8 cellular contexts compared by ENCODE assay signal in the genomic region with DNA sequence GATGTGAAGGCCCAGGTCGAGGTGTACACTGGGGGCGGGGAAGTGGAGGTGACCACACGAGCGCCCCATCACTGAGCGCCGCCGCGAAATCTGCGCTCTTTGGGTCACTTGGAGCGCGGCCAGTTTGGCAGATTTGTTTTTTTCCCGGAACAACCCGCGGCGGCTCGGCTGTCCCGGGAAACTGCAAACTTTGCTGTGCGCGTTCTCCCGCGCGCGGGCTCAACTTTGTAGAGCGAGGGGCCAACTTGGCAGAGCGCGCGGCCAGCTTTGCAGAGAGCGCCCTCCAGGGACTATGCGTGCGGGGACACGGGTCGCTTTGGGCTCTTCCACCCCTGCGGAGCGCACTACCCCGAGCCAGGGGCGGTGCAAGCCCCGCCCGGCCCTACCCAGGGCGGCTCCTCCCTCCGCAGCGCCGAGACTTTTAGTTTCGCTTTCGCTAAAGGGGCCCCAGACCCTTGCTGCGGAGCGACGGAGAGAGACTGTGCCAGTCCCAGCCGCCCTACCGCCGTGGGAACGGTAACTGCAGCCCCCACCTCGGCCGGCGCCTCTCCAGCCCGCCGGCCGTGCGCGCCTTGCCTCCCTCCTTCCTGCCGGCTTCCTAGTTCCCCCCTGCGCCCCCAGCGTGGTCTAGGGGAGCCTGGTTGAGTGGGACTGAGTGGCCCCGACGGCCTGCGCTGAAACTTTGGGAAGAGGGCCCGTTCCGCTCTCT. TPM values are rescaled to one million over a fixed set of nuclear protein-coding genes. Genes with fewer than 3 reads are reported as not detected.
DNase-seq lines count a peak whose midpoint lies in the region; ATAC-seq and TF ChIP-seq lines count a peak whose summit lies in the region.

A gene (plus strand): TSS at position 450 of the 709 bp plus-strand sequence. CDS start 17,582 bp downstream, outside the sequence.

- H3K14ac ChIP-seq in trophoblast cell (ENCODE audit: low read length), result peak within 1 kb of the TSS; percentile 62

- H2AFZ ChIP-seq in GM23338 (peak within 1 kb of the TSS; percentile 100), trophoblast cell (ENCODE audit: insufficient read depth, low read length, poor library complexity) (peak within 1 kb of the TSS; percentile 93)

- ATAC-seq in GM23338, result peak; percentile 94
- peak; percentile 96 for ATAC-seq in Right ventricle myocardium superior (ENCODE audit: poor library complexity)

- peak within 1 kb of the TSS; percentile 32 for H4K12ac ChIP-seq in trophoblast cell (ENCODE audit: low read depth, low read length)

- peak within 1 kb of the TSS; percentile 11 for H3K4ac ChIP-seq in trophoblast cell (ENCODE audit: low read depth, low read length)

- H3K4me1 ChIP-seq in GM23338 (ENCODE audit: insufficient read depth), result peaks cover 8% of the 10 kb centered on the region; the same call in 1 of the 2 replicates
- H3K4me1 ChIP-seq in trophoblast cell (ENCODE audit: control insufficient read depth in 1 of 2, insufficient read depth in 2 of 2, low read length in 2 of 2), result peaks cover 3 to 7% of the 10 kb centered on the region in 2 experiments
- H3K4me1 ChIP-seq in tibial nerve, result peaks cover 0 to 24% (median 16%) of the 10 kb centered on the region in 4 donors

- no peak within 1 kb of the TSS for H2AK5ac ChIP-seq in trophoblast cell (ENCODE audit: low read length)

- no peak within 1 kb of the TSS for H2BK5ac ChIP-seq in trophoblast cell (ENCODE audit: low read depth, low read length, poor library complexity)

- intact Hi-C loops in Right ventricle myocardium superior (cut with DNase I), result no loop called here

- H3K4me2 ChIP-seq in GM23338 (peak within 1 kb of the TSS; percentile 98), trophoblast cell (ENCODE audit: low read length) (peak within 1 kb of the TSS; percentile 100)

- H3K9ac ChIP-seq in trophoblast cell (ENCODE audit: low read length), result peak within 1 kb of the TSS; percentile 83

- H2BK120ac ChIP-seq in trophoblast cell (ENCODE audit: insufficient read depth, low read length, poor library complexity), result no peak within 1 kb of the TSS

- H4K91ac ChIP-seq in trophoblast cell (ENCODE audit: low read depth, low read length), result peak within 1 kb of the TSS; percentile 69

- H3K36me3 ChIP-seq in GM23338 (ENCODE audit: insufficient read depth) (no peaks in the 10 kb centered on the region), trophoblast cell (ENCODE audit: control insufficient read depth in 1 of 2, insufficient read depth in 2 of 2, low read length in 2 of 2) (no peaks in the 10 kb centered on the region), tibial nerve (peaks cover 0 to 14% (median 0%) of the 10 kb centered on the region in 3 donors)

- DNase-seq in GM04503 (ENCODE audit: low read depth), result peak; percentile 18
- DNase-seq in GM23338 (ENCODE audit: low spot score), result peak; percentile 92
- DNase-seq in LHCN-M2 (ENCODE audit: low read depth), result peak; percentile 78
- peak; percentile 65 to 69 for DNase-seq in SW 1271 (lab: John Stamatoyannopoulos, UW)
- DNase-seq in activated naive CD8-positive, alpha-beta T cell treated with anti-CD3 and anti-CD28 coated beads, Interleukin-2, amount 50 U/mL, for 16 hours (ENCODE audit: low read depth, low spot score), result peak; percentile 72
- DNase-seq in Right ventricle myocardium superior, result peak; percentile 87
- DNase-seq in trophoblast cell, result peak; percentile 84 to 89
- peak; percentile 50 to 75 for DNase-seq in tibial nerve (ENCODE audit: low spot score in 2 of 2)

- peak in 1 of 2 donors; percentile 70 for TF ChIP-seq EP300 in tibial nerve (IDR thresholded peaks at IDR 0.05)

- peak in 1 of 2 experiments; percentile 67; a peak in 2 of 4 replicates for TF ChIP-seq CTCF in GM23338 (conservative IDR thresholded peaks at IDR 0.05; ENCODE audit: low read depth in 2 of 2)
- no peak for TF ChIP-seq CTCF in tibial nerve (IDR thresholded peaks at IDR 0.05)

- peaks cover 4% of the 10 kb centered on the region for H3K79me1 ChIP-seq in trophoblast cell (ENCODE audit: low read length)

- H4K8ac ChIP-seq in trophoblast cell (ENCODE audit: low read depth, low read length), result peak within 1 kb of the TSS; percentile 56

- H3K9me3 ChIP-seq in trophoblast cell (ENCODE audit: insufficient read depth, low read depth, low read length), result peaks cover 4% of the 10 kb centered on the region
- peaks cover 0 to 5% (median 0%) of the 10 kb centered on the region in 4 donors for H3K9me3 ChIP-seq in tibial nerve

- H3K27me3 ChIP-seq in GM23338 (ENCODE audit: insufficient read depth), result peaks cover 14% of the 10 kb centered on the region
- H3K27me3 ChIP-seq in trophoblast cell (ENCODE audit: insufficient read depth, low read length), result no peaks in the 10 kb centered on the region
- no peaks in the 10 kb centered on the region for H3K27me3 ChIP-seq in tibial nerve

- H3K4me3 ChIP-seq in GM23338 (peak within 1 kb of the TSS; percentile 98), trophoblast cell (ENCODE audit: low read depth, low read length) (peak within 1 kb of the TSS; percentile 87), tibial nerve (peak within 1 kb of the TSS; percentile 78 to 92 (median 86))

- H3K4me3 Mint-ChIP-seq in GM23338, result peak within 1 kb of the TSS; percentile 89

- H3K27ac Mint-ChIP-seq in GM23338, result peak within 1 kb of the TSS; percentile 38

- H3K79me2 ChIP-seq in GM23338 (replicated peaks; ENCODE audit: insufficient read depth) (peaks cover 6% of the 10 kb centered on the region; the same call in 1 of the 2 replicates), trophoblast cell (ENCODE audit: control insufficient read depth, insufficient read depth, low read length, poor library complexity) (peaks cover 4% of the 10 kb centered on the region)

- TF ChIP-seq POLR2A in tibial nerve (IDR thresholded peaks at IDR 0.05), result peak; percentile 17 to 44

- H3K27me3 Mint-ChIP-seq in GM23338 (ENCODE audit: insufficient read depth, low read depth, poor library complexity), result peaks cover 9% of the 10 kb centered on the region

- H3F3A ChIP-seq in GM23338 (replicated peaks; ENCODE audit: low read depth), result no peaks in the 10 kb centered on the region

- no peaks in the 10 kb centered on the region for H3K9me2 ChIP-seq in GM23338 (ENCODE audit: insufficient read depth)

- no peak within 1 kb of the TSS for H2BK12ac ChIP-seq in trophoblast cell (ENCODE audit: low read length)

- WGBS in trophoblast cell (ENCODE audit: extremely low coverage, insufficient coverage, insufficient read length), result no CpG with 5 or more reads among the region's 67 CpGs
- 0 to 3% methylated on average over 30 of the region's 67 CpGs for WGBS in tibial nerve, 2 donors

- H4K20me1 ChIP-seq in GM23338 (replicated peaks; ENCODE audit: insufficient read depth), result peaks cover 9% of the 10 kb centered on the region; the same call in 1 of the 2 replicates

- H3K27ac ChIP-seq in GM23338 (ENCODE audit: low read depth), result peak within 1 kb of the TSS; percentile 74; the same call in 1 of the 2 replicates
- no peak within 1 kb of the TSS for H3K27ac ChIP-seq in trophoblast cell (ENCODE audit: low read depth, low read length)
- H3K27ac ChIP-seq in tibial nerve, result peak within 1 kb of the TSS; percentile 88 to 99 (median 94)

- H3K4me1 Mint-ChIP-seq in GM23338, result peaks cover 10% of the 10 kb centered on the region; the same call in 1 of the 3 replicates

- H3K18ac ChIP-seq in trophoblast cell (ENCODE audit: low read length), result peak within 1 kb of the TSS; percentile 55

- H3K23ac ChIP-seq in trophoblast cell (ENCODE audit: low read length), result no peak within 1 kb of the TSS

- H3K9me3 Mint-ChIP-seq in GM23338, result no peaks in the 10 kb centered on the region

- H3K36me3 Mint-ChIP-seq in GM23338 (ENCODE audit: low read depth), result peaks cover 7% of the 10 kb centered on the region; the same call in 1 of the 3 replicates

TF ChIP-seq in GM23338, 12 proteins besides CTCF, POLR2A, EP300 and RAD21:
- TF ChIP-seq POLR2AphosphoS5 (IDR thresholded peaks at IDR 0.05; ENCODE audit: low read depth) (peak; percentile 58), CREB1 (CRISPR knock-in tag; IDR thresholded peaks at IDR 0.05; ENCODE audit: low read depth) (no peak)

RNA-seq across cellular contexts. Expression of the gene that starts here (rescaled TPM):
- 5.7 and 7.0 TPM in 2 replicates for total RNA-seq in GM23338 (2014; rRNA removed; shearing (Covaris generic))
- polyA plus RNA-seq in GM23338 (2016; fragmentation: Nextera tagmentation; extraction: Ambion mirVana), result 2.1 and 2.5 TPM in 2 replicates
- total RNA-seq in LHCN-M2 (2014; rRNA removed) (25.8 and 35.5 TPM in 2 replicates), Right ventricle myocardium superior (12.9 TPM), tibial nerve (10 to 100 TPM; 12.9 to 18.4 (median 16.8) TPM)
- polyA plus RNA-seq in LHCN-M2 (2012), result 10.8 TPM
- polyA plus RNA-seq in trophoblast cell (2013), result 3.5 and 3.6 TPM in 2 replicates

Comparison
In these comparisons a context has a peak if more than half of its experiments do, and no peak if none do; other contexts are left out.
1. DNase-seq: peak in every context shown above with its lines; median percentile 92 in GM23338; 87 in Right ventricle myocardium superior; 86 in trophoblast cell; 78 in LHCN-M2; 72 in activated naive CD8-positive, alpha-beta T cell treated with anti-CD3 and anti-CD28 coated beads, Interleukin-2, amount 50 U/mL, for 16 hours; 67 in SW 1271; 62 in tibial nerve; 18 in GM04503.